Comparison of ENCODE assay signal across 8 cellular contexts in the genomic region with DNA sequence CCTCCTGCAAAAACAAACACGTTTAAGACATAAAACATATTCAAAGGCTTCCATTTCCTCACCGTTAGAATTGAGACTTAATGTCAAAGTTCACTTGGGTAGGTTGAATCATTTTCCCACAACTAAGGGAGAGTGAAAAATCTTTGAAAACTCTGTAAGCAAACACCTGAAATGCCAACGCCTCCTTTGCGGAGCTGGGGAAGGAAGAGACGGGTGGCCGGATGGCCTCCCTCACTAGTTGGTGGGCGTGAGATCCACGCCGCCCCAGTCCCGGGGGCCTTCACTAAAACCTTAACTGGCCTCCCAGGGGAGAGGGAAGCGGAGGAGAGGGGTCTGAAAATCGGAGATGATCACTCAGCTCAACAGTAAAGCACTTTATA. TPM values are rescaled to one million over a fixed set of nuclear protein-coding genes. Genes with fewer than 3 reads are reported as not detected.
DNase-seq lines count a peak whose midpoint lies in the region; ATAC-seq and TF ChIP-seq lines count a peak whose summit lies in the region.

No MANE protein-coding gene starts in this region.

- H3K27ac Mint-ChIP-seq in activated T-helper 2 cell treated with anti-CD3 and anti-CD28 coated beads, Interferon-gamma antibody, Interleukin-2, Interleukin-4, amounts not matched to agents 10 μg/mL and 5 μg/mL and 100 μg/mL, durations not matched to agents 14 hours and 24 hours and 36 hours = peak overlapping the region; percentile 91

- H3K9me3 ChIP-seq in heart right ventricle (no peaks in the 10 kb centered on the region), sigmoid colon (no peaks in the 10 kb centered on the region)

- H3K4me1 Mint-ChIP-seq in activated T-helper 2 cell treated with anti-CD3 and anti-CD28 coated beads, Interferon-gamma antibody, Interleukin-2, Interleukin-4, amounts not matched to agents 10 μg/mL and 5 μg/mL and 100 μg/mL, durations not matched to agents 14 hours and 24 hours and 36 hours (ENCODE audit: low read depth) = peaks cover 34% of the 10 kb centered on the region

- H3K27ac ChIP-seq in heart right ventricle = peak overlapping the region; percentile 76 to 97 (median 94)
- peak overlapping the region; percentile 88 to 95 (median 92) for H3K27ac ChIP-seq in sigmoid colon

- H3K27me3 ChIP-seq in heart right ventricle = no peaks in the 10 kb centered on the region
- no peaks in the 10 kb centered on the region for H3K27me3 ChIP-seq in sigmoid colon

- TF ChIP-seq CTCF in heart right ventricle (IDR thresholded peaks at IDR 0.05) (no peak), sigmoid colon (IDR thresholded peaks at IDR 0.05) (no peak)

- peaks cover 0 to 4% (median 0%) of the 10 kb centered on the region in 9 donors for H3K36me3 ChIP-seq in heart right ventricle
- H3K36me3 ChIP-seq in sigmoid colon = no peaks in the 10 kb centered on the region

- WGBS in heart right ventricle, 2 donors = 1 to 2% methylated on average over 12 of the region's 12 CpGs
- WGBS in sigmoid colon, 2 donors = 1% methylated on average over 12 of the region's 12 CpGs

- intact Hi-C loops in activated T-helper 2 cell treated with anti-CD3 and anti-CD28 coated beads, Interferon-gamma antibody, Interleukin-2, Interleukin-4, amounts not matched to agents 10 μg/mL and 5 μg/mL and 100 μg/mL, durations not matched to agents 14 hours and 24 hours and 36 hours (cut with micrococcal nuclease) = loop anchor here (5.0 kb wide), 2 partner anchors 97 to 848 kb away; partner anchors contain the start of gene HEXIM1
- intact Hi-C loops in heart right ventricle (cut with DNase I) = loop anchor here in 2 of 10 donors (1.0 to 5.0 kb wide), 2 partner anchors 11 to 47 kb away; partner anchors contain the start of gene NMT1 (in 1 of the 2)
- intact Hi-C loops in sigmoid colon (cut with DNase I) = loop anchor here (5.0 kb wide), 2 partner anchors 42 to 83 kb away; partner anchors contain the start of gene C1QL1

- peak overlapping the region; percentile 87 for H3K4me3 Mint-ChIP-seq in activated T-helper 2 cell treated with anti-CD3 and anti-CD28 coated beads, Interferon-gamma antibody, Interleukin-2, Interleukin-4, amounts not matched to agents 10 μg/mL and 5 μg/mL and 100 μg/mL, durations not matched to agents 14 hours and 24 hours and 36 hours (ENCODE audit: low read depth)

- no peak for TF ChIP-seq EP300 in sigmoid colon (IDR thresholded peaks at IDR 0.05)

- H3K9me3 Mint-ChIP-seq in activated T-helper 2 cell treated with anti-CD3 and anti-CD28 coated beads, Interferon-gamma antibody, Interleukin-2, Interleukin-4, amounts not matched to agents 10 μg/mL and 5 μg/mL and 100 μg/mL, durations not matched to agents 14 hours and 24 hours and 36 hours = no peaks in the 10 kb centered on the region

- peak in 4 of 8 donors; percentile 4 to 30 (median 23) for ATAC-seq in heart right ventricle
- ATAC-seq in HG03520 (IDR thresholded peaks at IDR 0.05; ENCODE audit: unreplicated experiment) = no peak

- no peaks in the 10 kb centered on the region for H3K27me3 Mint-ChIP-seq in activated T-helper 2 cell treated with anti-CD3 and anti-CD28 coated beads, Interferon-gamma antibody, Interleukin-2, Interleukin-4, amounts not matched to agents 10 μg/mL and 5 μg/mL and 100 μg/mL, durations not matched to agents 14 hours and 24 hours and 36 hours (ENCODE audit: low read depth)

- peaks cover 2 to 31% (median 21%) of the 10 kb centered on the region in 9 donors for H3K4me1 ChIP-seq in heart right ventricle
- peaks cover 0 to 30% (median 17%) of the 10 kb centered on the region in 4 donors for H3K4me1 ChIP-seq in sigmoid colon

- no peak for TF ChIP-seq POLR2A in sigmoid colon (IDR thresholded peaks at IDR 0.05)

- H3K36me3 Mint-ChIP-seq in activated T-helper 2 cell treated with anti-CD3 and anti-CD28 coated beads, Interferon-gamma antibody, Interleukin-2, Interleukin-4, amounts not matched to agents 10 μg/mL and 5 μg/mL and 100 μg/mL, durations not matched to agents 14 hours and 24 hours and 36 hours (ENCODE audit: low read depth) = peaks cover 23% of the 10 kb centered on the region

- DNase-seq in NCI-H1436 (lab: John Stamatoyannopoulos, UW) (peak; percentile 45), NCI-H1436 treated with DMSO at 0.1 percent for 48 hours (lab: John Stamatoyannopoulos, UW) (no peak), NAMALWA (ENCODE audit: low spot score) (peak; percentile 58), heart right ventricle (no peak), sigmoid colon (no peak), medulla oblongata (ENCODE audit: extremely low spot score) (no peak)
- peak; percentile 18 for DNase-seq in activated T-helper 2 cell treated with anti-CD3 and anti-CD28 coated beads, Interferon-gamma antibody, Interleukin-2, Interleukin-4, amounts not matched to agents 10 μg/mL and 5 μg/mL and 100 μg/mL, durations not matched to agents 14 hours and 24 hours and 36 hours (ENCODE audit: low spot score)

- H3K4me3 ChIP-seq in heart right ventricle (peak overlapping the region; percentile 26 to 76 (median 66)), sigmoid colon (peak overlapping the region; percentile 45 to 59 (median 54))

RNA-seq across cellular contexts. Expression of gene DCAKD, which starts 0.8 kb away (rescaled TPM):
- total RNA-seq in activated T-helper 2 cell treated with anti-CD3 and anti-CD28 coated beads, Interferon-gamma antibody, Interleukin-2, Interleukin-4, amounts not matched to agents 10 μg/mL and 5 μg/mL and 100 μg/mL, durations not matched to agents 14 hours and 24 hours and 36 hours = 30.0 and 31.0 TPM in 2 replicates
- 10 to 100 TPM; 28.1 to 46.2 (median 32.7) TPM for total RNA-seq in heart right ventricle
- 10 to 100 TPM; 21.1 to 22.9 TPM for polyA plus RNA-seq in heart right ventricle
- total RNA-seq in sigmoid colon = 10 to 100 TPM; 25.2 to 46.0 (median 31.9) TPM
- polyA plus RNA-seq in sigmoid colon = 10 to 100 TPM in 1 of 3 donors, 1 to 10 TPM in 2; 5.1 to 14.7 (median 7.8) TPM

RNA-seq across cellular contexts. Expression of gene NMT1, which starts 10.4 kb away (rescaled TPM):
- 165 and 173 TPM in 2 replicates for total RNA-seq in activated T-helper 2 cell treated with anti-CD3 and anti-CD28 coated beads, Interferon-gamma antibody, Interleukin-2, Interleukin-4, amounts not matched to agents 10 μg/mL and 5 μg/mL and 100 μg/mL, durations not matched to agents 14 hours and 24 hours and 36 hours
- total RNA-seq in heart right ventricle = 100 to 1,000 TPM in 1 of 10 donors, 10 to 100 TPM in 9; 60.6 to 110 (median 74.4) TPM
- 10 to 100 TPM; 40.9 to 68.5 TPM for polyA plus RNA-seq in heart right ventricle
- 10 to 100 TPM; 41.0 to 59.2 (median 55.6) TPM for total RNA-seq in sigmoid colon
- polyA plus RNA-seq in sigmoid colon = 10 to 100 TPM; 13.2 to 38.4 (median 15.3) TPM

Comparison
In these comparisons a context has a peak if more than half of its experiments do, and no peak if none do; other contexts are left out.
1. DNase-seq: peak in NCI-H1436 (single experiment), NAMALWA (single experiment) and activated T-helper 2 cell treated with anti-CD3 and anti-CD28 coated beads, Interferon-gamma antibody, Interleukin-2, Interleukin-4, amounts not matched to agents 10 μg/mL and 5 μg/mL and 100 μg/mL, durations not matched to agents 14 hours and 24 hours and 36 hours (single experiment); none in NCI-H1436 treated with DMSO at 0.1 percent for 48 hours (single experiment), heart right ventricle (0 of 2), sigmoid colon (single experiment) and medulla oblongata (single experiment).